Comparison of ENCODE assay signal across 13 cellular contexts in the genomic region with DNA sequence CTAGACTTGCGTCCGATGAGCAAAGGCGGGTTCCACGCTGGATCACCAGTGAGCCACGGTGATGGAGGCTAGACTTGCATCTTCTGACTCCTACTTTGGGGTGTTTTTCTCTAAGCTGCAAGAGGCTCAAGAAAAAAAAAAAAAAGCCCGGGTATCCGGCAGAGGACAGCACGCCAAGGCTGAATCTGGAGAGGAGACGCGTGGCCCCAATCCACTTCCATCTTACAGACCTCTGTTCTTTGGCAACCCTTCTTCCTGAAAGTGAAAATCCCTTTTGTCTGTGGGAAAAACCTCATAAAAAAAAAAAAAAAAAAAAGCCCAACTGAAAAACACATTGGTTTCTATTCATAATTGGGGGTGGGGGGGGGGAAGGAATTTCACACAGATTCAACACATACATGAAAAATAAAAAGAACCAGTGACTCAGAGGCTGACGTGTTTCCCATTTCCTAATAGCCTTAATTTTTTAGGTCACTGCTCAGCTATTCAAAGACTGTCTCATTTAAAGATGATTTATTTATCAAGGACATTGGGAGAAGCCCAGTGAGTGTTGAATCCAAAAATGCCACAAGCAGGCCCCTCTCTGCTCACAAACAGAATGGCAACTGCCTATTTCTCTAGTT.
DNase-seq lines count a peak whose midpoint lies in the region; ATAC-seq, FAIRE-seq and TF ChIP-seq lines count a peak whose summit lies in the region.
"Had no signal": no experiment of that assay in that cellular context is flagged by ENCODE, and none has a peak within 500 bp of the region (broad histone marks: within the 10 kb centered on the region; RNA-seq: fewer than 3 reads in every experiment).

No MANE protein-coding gene starts in this region.

- peak overlapping the region; percentile 74 for H3K27ac Mint-ChIP-seq in chondrocyte (ENCODE audit: unreplicated experiment)
- H3K27ac Mint-ChIP-seq in stimulated activated memory B cell treated with anti-CD40 and anti-IgM and Interleukin-4, amounts not matched to agents 10 μg/mL and 1 μg/mL and 100 μg/mL, for 72 hours: no peak overlapping the region
- H3K27ac Mint-ChIP-seq: CD4-positive, alpha-beta memory T cell had no signal

- FAIRE-seq in HTR-8/SVneo (lab: Jason Lieb, UNC): no peak

- H3K36me3 Mint-ChIP-seq in chondrocyte (ENCODE audit: low read depth): no peaks in the 10 kb centered on the region
- no peaks in the 10 kb centered on the region for H3K36me3 Mint-ChIP-seq in stimulated activated memory B cell treated with anti-CD40 and anti-IgM and Interleukin-4, amounts not matched to agents 10 μg/mL and 1 μg/mL and 100 μg/mL, for 72 hours
- H3K36me3 Mint-ChIP-seq: CD4-positive, alpha-beta memory T cell had no signal

- no peak for ATAC-seq in GM21737 (IDR thresholded peaks at IDR 0.05; ENCODE audit: unreplicated experiment)
- ATAC-seq in stimulated activated memory B cell treated with anti-CD40 and anti-IgM and Interleukin-4, amounts not matched to agents 10 μg/mL and 1 μg/mL and 100 μg/mL, for 72 hours: no peak

- no peaks in the 10 kb centered on the region for H3K9me3 Mint-ChIP-seq in chondrocyte (ENCODE audit: low read depth)
- no peaks in the 10 kb centered on the region for H3K9me3 Mint-ChIP-seq in stimulated activated memory B cell treated with anti-CD40 and anti-IgM and Interleukin-4, amounts not matched to agents 10 μg/mL and 1 μg/mL and 100 μg/mL, for 72 hours
- H3K9me3 Mint-ChIP-seq: CD4-positive, alpha-beta memory T cell; central memory CD8-positive, alpha-beta T cell had no signal

- peak; percentile 56 for DNase-seq in AG09319 (ENCODE audit: extremely low read depth, low read depth)
- peak; percentile 71 for DNase-seq in HTR-8/SVneo (ENCODE audit: insufficient read length, low spot score)
- DNase-seq in chondrocyte (ENCODE audit: low spot score): no peak
- peak; percentile 78 for DNase-seq in kidney tubule cell (ENCODE audit: low spot score)
- no peak for DNase-seq in stimulated activated CD4-positive, alpha-beta T cell treated with anti-CD3 and anti-CD28 coated beads, Interleukin-2, amount 100 ng/mL, for 48 hours
- DNase-seq in NCI-H2029 treated with DMSO at 0.1 percent for 48 hours (lab: John Stamatoyannopoulos, UW): no peak
- DNase-seq: CD4-positive, alpha-beta memory T cell; esophagus squamous epithelium; NCI-H1105 treated with DMSO at 0.1 percent for 48 hours; SW 1271 had no signal

- H3K4me1 Mint-ChIP-seq in chondrocyte (ENCODE audit: low read depth): peaks cover 29% of the 10 kb centered on the region
- no peaks in the 10 kb centered on the region for H3K4me1 Mint-ChIP-seq in stimulated activated memory B cell treated with anti-CD40 and anti-IgM and Interleukin-4, amounts not matched to agents 10 μg/mL and 1 μg/mL and 100 μg/mL, for 72 hours
- H3K4me1 Mint-ChIP-seq: CD4-positive, alpha-beta memory T cell had no signal

- TF ChIP-seq CTCF in AG09319 (IDR thresholded peaks at IDR 0.05; ENCODE audit: low read depth, low read length) (peak; percentile 2; the same call in 1 of the 2 replicates), chondrocyte (IDR thresholded peaks at IDR 0.05) (no peak)

- no peak overlapping the region for H3K4me3 Mint-ChIP-seq in chondrocyte (ENCODE audit: unreplicated experiment)
- H3K4me3 Mint-ChIP-seq in stimulated activated memory B cell treated with anti-CD40 and anti-IgM and Interleukin-4, amounts not matched to agents 10 μg/mL and 1 μg/mL and 100 μg/mL, for 72 hours: no peak overlapping the region
- H3K4me3 Mint-ChIP-seq: CD4-positive, alpha-beta memory T cell; central memory CD8-positive, alpha-beta T cell had no signal

- H3K27me3 Mint-ChIP-seq in chondrocyte (ENCODE audit: low read depth): no peaks in the 10 kb centered on the region
- H3K27me3 Mint-ChIP-seq in stimulated activated memory B cell treated with anti-CD40 and anti-IgM and Interleukin-4, amounts not matched to agents 10 μg/mL and 1 μg/mL and 100 μg/mL, for 72 hours: no peaks in the 10 kb centered on the region

Comparison
In these comparisons a context has a peak if more than half of its experiments do, and no peak if none do; other contexts are left out.
1. DNase-seq: peak in AG09319 (single experiment), HTR-8/SVneo (single experiment) and kidney tubule cell (single experiment); none in chondrocyte (single experiment), stimulated activated CD4-positive, alpha-beta T cell treated with anti-CD3 and anti-CD28 coated beads, Interleukin-2, amount 100 ng/mL, for 48 hours (0 of 2) and NCI-H2029 treated with DMSO at 0.1 percent for 48 hours (single experiment).